37 cellular contexts compared by ENCODE assay signal in the genomic region with DNA sequence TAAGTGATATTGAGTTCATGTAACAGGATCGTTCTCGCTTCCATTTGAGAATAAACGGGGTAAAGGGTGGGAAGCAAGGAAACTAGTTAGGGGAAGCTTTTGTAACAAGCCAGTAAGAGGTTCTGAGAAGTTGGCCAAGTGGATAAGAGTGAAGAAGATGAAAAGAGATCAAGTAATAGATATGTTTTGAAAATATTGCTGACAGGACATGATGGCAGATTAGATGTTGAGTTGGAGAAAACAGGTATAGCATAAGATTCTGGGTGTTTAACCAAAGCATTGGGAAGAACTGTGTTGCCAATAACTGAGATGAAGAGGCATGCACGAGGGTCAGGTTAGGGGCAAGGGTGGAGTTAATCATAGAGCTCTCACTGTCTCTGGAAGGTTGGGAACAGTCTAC.
"Had no signal": no experiment of that assay in that cellular context is flagged by ENCODE, and none has a peak within 500 bp of the region (broad histone marks: within the 10 kb centered on the region; RNA-seq: fewer than 3 reads in every experiment).

No MANE protein-coding gene starts in this region.

- H3K4me1 Mint-ChIP-seq: activated B cell treated with CpG ODN at 0.5 μM for 24 hours; activated CD4-positive, alpha-beta T cell treated with anti-CD3 and anti-CD28 coated beads, Interleukin-2, amount 10 ng/mL, durations not matched to agents 24 days and 14 days; activated naive CD8-positive, alpha-beta T cell treated with anti-CD3 and anti-CD28 coated beads for 36 hours; activated T-helper 17 cell treated with anti-CD3 and anti-CD28 coated beads, Interleukin-2, amount 50 U/mL, for 72 hours had no signal

- H3K4me3 Mint-ChIP-seq: activated B cell treated with CpG ODN at 0.5 μM for 24 hours; activated CD4-positive, alpha-beta memory T cell treated with anti-CD3 and anti-CD28 coated beads for 36 hours; activated CD4-positive, alpha-beta T cell treated with anti-CD3 and anti-CD28 coated beads, Interleukin-2, amount 10 ng/mL, durations not matched to agents 24 days and 14 days; activated CD8-positive, alpha-beta T cell treated with anti-CD3 and anti-CD28 coated beads for 36 hours; activated naive CD4-positive, alpha-beta T cell treated with anti-CD3 and anti-CD28 coated beads for 36 hours; activated naive CD8-positive, alpha-beta T cell treated with anti-CD3 and anti-CD28 coated beads for 36 hours; activated T-cell treated with anti-CD3 and anti-CD28 coated beads, Interleukin-2, amount 50 U/mL, for 4 hours; activated T-cell treated with anti-CD3 and anti-CD28 coated beads, Interleukin-2, amount 50 U/mL, for 72 hours; activated T-helper 1 cell treated with anti-CD3 and anti-CD28 coated beads, Interleukin-12 subunit alpha, Interleukin-12 subunit beta, Interleukin-2, Interleukin-4 antibody, amounts not matched to agents 30 ng/mL and 10 ng/mL and 1 ng/mL, durations not matched to agents 14 hours and 24 hours and 36 hours; activated T-helper 17 cell treated with anti-CD3 and anti-CD28 coated beads, Interleukin-2, amount 50 U/mL, for 72 hours; T-helper 1 cell treated with Interleukin-12 subunit alpha and Interleukin-12 subunit beta and Interleukin-4 antibody, amounts not matched to agents 30 μg/mL and 1 μg/mL, for 36 hours; T-helper 2 cell treated with Interferon-gamma antibody and Interleukin-4, amounts not matched to agents 5 μg/mL and 100 μg/mL, for 36 hours had no signal

- H3K4me3 ChIP-seq: adrenal gland, body of pancreas, breast epithelium had no signal

- H3K27ac Mint-ChIP-seq: activated B cell treated with CpG ODN at 0.5 μM for 24 hours; activated CD4-positive, alpha-beta memory T cell treated with anti-CD3 and anti-CD28 coated beads for 36 hours; activated CD4-positive, alpha-beta T cell treated with anti-CD3 and anti-CD28 coated beads, Interleukin-2, amount 10 ng/mL, durations not matched to agents 24 days and 14 days; activated CD8-positive, alpha-beta T cell treated with anti-CD3 and anti-CD28 coated beads for 36 hours; activated naive CD4-positive, alpha-beta T cell treated with anti-CD3 and anti-CD28 coated beads for 36 hours; activated naive CD4-positive, alpha-beta T cell treated with anti-CD3 and anti-CD28 coated beads, Interleukin-2, amount 50 U/mL, for 72 hours; activated naive CD8-positive, alpha-beta T cell treated with anti-CD3 and anti-CD28 coated beads for 36 hours; activated T-cell treated with anti-CD3 and anti-CD28 coated beads, Interleukin-2, amount 50 U/mL, for 72 hours; activated T-helper 1 cell treated with anti-CD3 and anti-CD28 coated beads, Interleukin-12 subunit alpha, Interleukin-12 subunit beta, Interleukin-2, Interleukin-4 antibody, amounts not matched to agents 30 ng/mL and 10 ng/mL and 1 ng/mL, durations not matched to agents 14 hours and 24 hours and 36 hours; activated T-helper 17 cell treated with anti-CD3 and anti-CD28 coated beads, Interleukin-2, amount 50 U/mL, for 72 hours; T-helper 1 cell treated with Interleukin-12 subunit alpha and Interleukin-12 subunit beta and Interleukin-4 antibody, amounts not matched to agents 30 μg/mL and 1 μg/mL, for 36 hours; T-helper 2 cell treated with Interferon-gamma antibody and Interleukin-4, amounts not matched to agents 5 μg/mL and 100 μg/mL, for 36 hours had no signal

- H3K27me3 Mint-ChIP-seq: activated B cell treated with CpG ODN at 0.5 μM for 24 hours; activated CD4-positive, alpha-beta memory T cell treated with anti-CD3 and anti-CD28 coated beads for 36 hours; activated CD4-positive, alpha-beta T cell treated with anti-CD3 and anti-CD28 coated beads, Interleukin-2, amount 10 ng/mL, durations not matched to agents 24 days and 14 days; activated CD8-positive, alpha-beta T cell treated with anti-CD3 and anti-CD28 coated beads for 36 hours; activated naive CD8-positive, alpha-beta T cell treated with anti-CD3 and anti-CD28 coated beads for 36 hours; activated T-helper 17 cell treated with anti-CD3 and anti-CD28 coated beads, Interleukin-2, amount 50 U/mL, for 72 hours had no signal

- H3K4me1 ChIP-seq: adrenal gland, breast epithelium had no signal

- H3K36me3 Mint-ChIP-seq: activated CD4-positive, alpha-beta memory T cell treated with anti-CD3 and anti-CD28 coated beads for 36 hours; activated naive CD4-positive, alpha-beta T cell treated with anti-CD3 and anti-CD28 coated beads, Interleukin-2, amount 50 U/mL, for 72 hours; activated naive CD8-positive, alpha-beta T cell treated with anti-CD3 and anti-CD28 coated beads for 36 hours had no signal

- ATAC-seq: activated CD8-positive, alpha-beta T cell treated with anti-CD3 and anti-CD28 coated beads for 36 hours; activated naive CD4-positive, alpha-beta T cell treated with anti-CD3 and anti-CD28 coated beads, Interleukin-2, amount 50 U/mL, for 72 hours; activated T-cell treated with anti-CD3 and anti-CD28 coated beads, Interleukin-2, amount 50 U/mL, for 4 hours; activated T-cell treated with anti-CD3 and anti-CD28 coated beads, Interleukin-2, amount 50 U/mL, for 72 hours; activated T-helper 17 cell treated with anti-CD3 and anti-CD28 coated beads, Interleukin-2, amount 50 U/mL, for 72 hours; body of pancreas had no signal

- FAIRE-seq: astrocyte, TTC549 had no signal

- H3K36me3 ChIP-seq: adrenal gland, brain microvascular endothelial cell, breast epithelium had no signal

- H3K27ac ChIP-seq: adrenal gland, body of pancreas, brain microvascular endothelial cell, breast epithelium, VCaP had no signal

- H3K27me3 ChIP-seq: adrenal gland, body of pancreas, brain microvascular endothelial cell, breast epithelium had no signal

- H3K9me3 ChIP-seq: adrenal gland, body of pancreas, breast epithelium had no signal

- DNase-seq: activated B cell treated with CpG ODN at 0.5 μM for 24 hours; activated CD4-positive, alpha-beta memory T cell treated with anti-CD3 and anti-CD28 coated beads for 36 hours; activated CD4-positive, alpha-beta T cell treated with anti-CD3 and anti-CD28 coated beads for 4 hours; activated CD4-positive, alpha-beta T cell treated with anti-CD3 and anti-CD28 coated beads, Interleukin-2, amount 10 ng/mL, durations not matched to agents 24 days and 14 days; activated CD4-positive, alpha-beta T cell treated with anti-CD3 and anti-CD28 coated beads, Interleukin-2, amount 50 U/mL, for 1 hour; activated CD4-positive, alpha-beta T cell treated with anti-CD3 and anti-CD28 coated beads, Interleukin-2, amount 50 U/mL, for 4 hours; activated CD4-positive, CD25-positive, alpha-beta regulatory T cell treated with anti-CD3 and anti-CD28 coated beads, Interleukin-2, amount 50 U/mL, for 72 hours; activated CD8-positive, alpha-beta memory T cell treated with anti-CD3 and anti-CD28 coated beads, Interleukin-2, amount 50 U/mL, for 4 hours; activated CD8-positive, alpha-beta T cell treated with anti-CD3 and anti-CD28 coated beads for 36 hours; activated effector memory CD4-positive, alpha-beta T cell treated with anti-CD3 and anti-CD28 coated beads, Interleukin-2, amount 50 U/mL, for 16 hours; activated gamma-delta T cell treated with Interleukin-2 at 50 U/mL for 16 hours; activated naive CD4-positive, alpha-beta T cell; activated naive CD4-positive, alpha-beta T cell treated with anti-CD3 and anti-CD28 coated beads for 36 hours; activated naive CD4-positive, alpha-beta T cell treated with anti-CD3 and anti-CD28 coated beads, Interleukin-2, amount 50 U/mL, for 16 hours; activated naive CD8-positive, alpha-beta T cell treated with anti-CD3 and anti-CD28 coated beads for 36 hours; activated T-cell treated with anti-CD3 and anti-CD28 coated beads for 4 hours; activated T-cell treated with anti-CD3 and anti-CD28 coated beads, Interleukin-2, amount 50 U/mL, for 1 hour; activated T-cell treated with anti-CD3 and anti-CD28 coated beads, Interleukin-2, amount 50 U/mL, for 4 hours; activated T-cell treated with anti-CD3 and anti-CD28 coated beads, Interleukin-2, amount 50 U/mL, for 72 hours; adrenal gland; amniotic stem cell; aorta; body of pancreas; brain microvascular endothelial cell; central memory CD4-positive, alpha-beta T cell; T-helper 1 cell; T-helper 2 cell; T-helper 9 cell had no signal
